35 cellular contexts compared by ENCODE assay signal in genomic region chr9:129011761-129012281, GRCh38. TPM values are rescaled to one million over a fixed set of nuclear protein-coding genes. Genes with fewer than 3 reads are reported as not detected.
DNase-seq lines count a peak whose midpoint lies in the region; ATAC-seq, FAIRE-seq and TF ChIP-seq lines count a peak whose summit lies in the region.
"Had no signal": no experiment of that assay in that cellular context is flagged by ENCODE, and none has a peak within 500 bp of the region (broad histone marks: within the 10 kb centered on the region; RNA-seq: fewer than 3 reads in every experiment).

No MANE protein-coding gene starts in this region.

- H3K4me2 ChIP-seq in K562 (ENCODE audit: insufficient read depth, low read length) (no peak overlapping the region), osteoblast (ENCODE audit: insufficient read depth, low read length) (no peak overlapping the region)

- peaks cover 44% of the 10 kb centered on the region for H3K36me3 ChIP-seq in CD4-positive, CD25-positive, alpha-beta regulatory T cell (ENCODE audit: control insufficient read depth, insufficient read depth, low read length)
- H3K36me3 ChIP-seq in H7 (replicated peaks; ENCODE audit: control insufficient read depth, insufficient read depth, low read length) = peaks cover 22% of the 10 kb centered on the region
- H3K36me3 ChIP-seq in K562 (ENCODE audit: control insufficient read depth, insufficient read depth, low read length) = peaks cover 83% of the 10 kb centered on the region
- peaks cover 11% of the 10 kb centered on the region for H3K36me3 ChIP-seq in osteoblast (ENCODE audit: insufficient read depth, low read length)
- H3K36me3 ChIP-seq: uterus had no signal

- no peak overlapping the region for H2AFZ ChIP-seq in K562 (ENCODE audit: low read depth, low read length)
- H2AFZ ChIP-seq in osteoblast (ENCODE audit: low read length) = no peak overlapping the region

- no peak overlapping the region for H3K4me3 Mint-ChIP-seq in CD4-positive, CD25-positive, alpha-beta regulatory T cell
- H3K4me3 Mint-ChIP-seq: activated naive CD8-positive, alpha-beta T cell treated with anti-CD3 and anti-CD28 coated beads, Interleukin-2, amount 50 U/mL, for 24 hours; B cell; stimulated activated naive CD8-positive, alpha-beta T cell treated with anti-CD3 and anti-CD28 coated beads, Interleukin-15, amount 100 ng/mL, for 72 hours; T-helper 1 cell treated with Interleukin-12 subunit alpha and Interleukin-12 subunit beta and Interleukin-4 antibody, amounts not matched to agents 30 μg/mL and 1 μg/mL, for 36 hours had no signal

- ATAC-seq in CD4-positive, CD25-positive, alpha-beta regulatory T cell (ENCODE audit: low read depth in 2 of 2) = no peak
- ATAC-seq in K562 = no peak
- ATAC-seq in GM18861 (IDR thresholded peaks at IDR 0.05; ENCODE audit: unreplicated experiment) = no peak
- ATAC-seq: activated CD4-positive, CD25-positive, alpha-beta regulatory T cell treated with anti-CD3 and anti-CD28 coated beads, Interleukin-2, amount 50 U/mL, for 24 hours; activated naive CD8-positive, alpha-beta T cell treated with anti-CD3 and anti-CD28 coated beads, Interleukin-2, amount 50 U/mL, for 24 hours; left lobe of liver; right cardiac atrium; SK-N-SH treated with all-trans-retinoic acid at 6 μM for 48 hours; stimulated activated naive CD8-positive, alpha-beta T cell treated with anti-CD3 and anti-CD28 coated beads, Interleukin-15, amount 100 ng/mL, for 72 hours had no signal

- CTCF ChIA-PET in K562 (lab: Yijun Ruan, JAX; ENCODE audit: low intra/inter-chr PET ratio) = no interaction called here

- TF ChIP-seq RAD21 in K562 (CRISPR knock-in tag; conservative IDR thresholded peaks at IDR 0.05 in 1 of 2, IDR thresholded peaks at IDR 0.05 in 1 of 2) = no peak

- no peaks in the 10 kb centered on the region for H3K4me1 Mint-ChIP-seq in CD4-positive, CD25-positive, alpha-beta regulatory T cell
- H3K4me1 Mint-ChIP-seq: activated naive CD8-positive, alpha-beta T cell treated with anti-CD3 and anti-CD28 coated beads, Interleukin-2, amount 50 U/mL, for 24 hours; B cell had no signal

- TF ChIP-seq POLR2A in K562 (conservative IDR thresholded peaks at IDR 0.05) = no peak

- peaks cover 6% of the 10 kb centered on the region; the same call in 1 of the 2 replicates for H4K20me1 ChIP-seq in K562 (replicated peaks; ENCODE audit: control insufficient read depth, insufficient read depth, low read length)
- H4K20me1 ChIP-seq in osteoblast (ENCODE audit: insufficient read depth, low read length) = no peaks in the 10 kb centered on the region

- H3K27ac ChIP-seq in CD4-positive, CD25-positive, alpha-beta regulatory T cell (ENCODE audit: insufficient read depth, low read length, poor library complexity, severe bottlenecking) = no peak overlapping the region
- H3K27ac ChIP-seq in K562 (ENCODE audit: extremely low read depth, low read depth, low read length) = no peak overlapping the region
- no peak overlapping the region for H3K27ac ChIP-seq in osteoblast (ENCODE audit: low read depth, low read length)
- H3K27ac ChIP-seq: cardiac muscle cell, colonic mucosa, thoracic aorta, uterus had no signal

- H3K27ac Mint-ChIP-seq in CD4-positive, CD25-positive, alpha-beta regulatory T cell = peak overlapping the region in 2 of 3 donors; percentile 51 to 74
- H3K27ac Mint-ChIP-seq: activated naive CD8-positive, alpha-beta T cell treated with anti-CD3 and anti-CD28 coated beads, Interleukin-2, amount 50 U/mL, for 24 hours; B cell; T-helper 1 cell treated with Interleukin-12 subunit alpha and Interleukin-12 subunit beta and Interleukin-4 antibody, amounts not matched to agents 30 μg/mL and 1 μg/mL, for 36 hours had no signal

- no peak for FAIRE-seq in K562 (lab: Jason Lieb, UNC)
- FAIRE-seq: astrocyte, GM18507, TTC549 had no signal

- peak overlapping the region in 1 of 2 experiments; percentile 50; a peak in 1 of 4 replicates for H3K9ac ChIP-seq in K562 (ENCODE audit: insufficient read depth in 1 of 2, low read depth in 2 of 2, low read length in 2 of 2)

- WGBS in K562 (ENCODE audit: insufficient coverage, low coverage, missing lambda C conversion rate) = 97% methylated on average over 4 of the region's 19 CpGs

- no peaks in the 10 kb centered on the region for H3K9me3 Mint-ChIP-seq in CD4-positive, CD25-positive, alpha-beta regulatory T cell
- H3K9me3 Mint-ChIP-seq: activated naive CD8-positive, alpha-beta T cell treated with anti-CD3 and anti-CD28 coated beads, Interleukin-2, amount 50 U/mL, for 24 hours; stimulated activated naive CD8-positive, alpha-beta T cell treated with anti-CD3 and anti-CD28 coated beads, Interleukin-15, amount 100 ng/mL, for 72 hours; T-helper 1 cell treated with Interleukin-12 subunit alpha and Interleukin-12 subunit beta and Interleukin-4 antibody, amounts not matched to agents 30 μg/mL and 1 μg/mL, for 36 hours had no signal

- DNase-seq in CD4-positive, CD25-positive, alpha-beta regulatory T cell = no peak
- DNase-seq in H7 = peak; percentile 60
- no peak for DNase-seq in K562 (ENCODE audit: extremely low read depth in 1 of 4, low spot score in 3 of 4)
- peak; percentile 51 for DNase-seq in osteoblast (ENCODE audit: insufficient read length, low spot score, missing footprints)
- no peak for DNase-seq in T-helper 9 cell
- DNase-seq in stimulated activated CD4-positive, alpha-beta T cell treated with anti-CD3 and anti-CD28 coated beads, Interleukin-4, amount 100 ng/mL, for 1 hour = no peak
- DNase-seq: ACHN; activated CD4-positive, alpha-beta T cell treated with anti-CD3 and anti-CD28 coated beads, Interleukin-2, amount 50 U/mL, for 4 hours; activated naive CD4-positive, alpha-beta T cell; activated naive CD8-positive, alpha-beta T cell treated with anti-CD3 and anti-CD28 coated beads, Interleukin-2, amount 50 U/mL, for 24 hours; activated T-cell treated with anti-CD3 and anti-CD28 coated beads, Interleukin-2, amount 50 U/mL, for 48 hours; colonic mucosa; effector memory CD4-positive, alpha-beta T cell; HCEC 1CT; IMR-90; NCI-H1436 treated with DMSO at 0.1 percent for 48 hours; NCI-H446; NCI-H748 treated with DMSO at 0.1 percent for 48 hours; posterior cingulate gyrus; RPMI8226; stimulated activated CD4-positive, alpha-beta T cell treated with anti-CD3 and anti-CD28 coated beads, Interleukin-1b, Interleukin-23, amount 100 ng/mL, for 48 hours; stimulated activated naive CD8-positive, alpha-beta T cell treated with anti-CD3 and anti-CD28 coated beads, Interleukin-15, amount 100 ng/mL, for 72 hours; uterus had no signal

- H3K27me3 ChIP-seq in CD4-positive, CD25-positive, alpha-beta regulatory T cell (ENCODE audit: control insufficient read depth, insufficient read depth, low read length) = no peaks in the 10 kb centered on the region
- H3K27me3 ChIP-seq in H7 (ENCODE audit: control insufficient read depth, insufficient read depth, low read length) (no peaks in the 10 kb centered on the region), K562 (ENCODE audit: control insufficient read depth in 2 of 2, insufficient read depth in 2 of 2, low read length in 2 of 2) (no peaks in the 10 kb centered on the region), osteoblast (ENCODE audit: insufficient read depth, low read length) (no peaks in the 10 kb centered on the region)
- H3K27me3 ChIP-seq: cardiac muscle cell, colonic mucosa, uterus had no signal

- peaks cover 11% of the 10 kb centered on the region for H3K36me3 Mint-ChIP-seq in CD4-positive, CD25-positive, alpha-beta regulatory T cell

- H3K9me1 ChIP-seq in K562 (ENCODE audit: control insufficient read depth, insufficient read depth, low read length) = no peaks in the 10 kb centered on the region

- H3K4me1 ChIP-seq in CD4-positive, CD25-positive, alpha-beta regulatory T cell (ENCODE audit: control insufficient read depth, insufficient read depth, low read length, poor library complexity, severe bottlenecking) = no peaks in the 10 kb centered on the region
- H3K4me1 ChIP-seq in K562 (replicated peaks in 1 of 2; ENCODE audit: control insufficient read depth in 2 of 2, insufficient read depth in 2 of 2, low read length in 2 of 2) (peaks cover 0 to 44% of the 10 kb centered on the region in 2 experiments; a peak in 2 of 5 replicates), osteoblast (ENCODE audit: insufficient read depth, low read length) (peaks cover 4% of the 10 kb centered on the region)
- H3K4me1 ChIP-seq: colonic mucosa, uterus had no signal

- no TSS peak for BruUV-seq in K562 (replicated peaks; lab: Mats Ljungman, UMichigan)

- no peak overlapping the region for H3K4me3 ChIP-seq in CD4-positive, CD25-positive, alpha-beta regulatory T cell (ENCODE audit: low read depth, low read length)
- H3K4me3 ChIP-seq in H7 (ENCODE audit: insufficient read depth, low read depth, low read length) = no peak overlapping the region
- H3K4me3 ChIP-seq in K562 = no peak overlapping the region
- H3K4me3 ChIP-seq in osteoblast (ENCODE audit: insufficient read depth, low read length) = no peak overlapping the region
- H3K4me3 ChIP-seq: cardiac muscle cell, colonic mucosa, thoracic aorta, uterus had no signal

- H3K27me3 Mint-ChIP-seq in CD4-positive, CD25-positive, alpha-beta regulatory T cell = no peaks in the 10 kb centered on the region
- H3K27me3 Mint-ChIP-seq: activated naive CD8-positive, alpha-beta T cell treated with anti-CD3 and anti-CD28 coated beads, Interleukin-2, amount 50 U/mL, for 24 hours; B cell; stimulated activated naive CD8-positive, alpha-beta T cell treated with anti-CD3 and anti-CD28 coated beads, Interleukin-15, amount 100 ng/mL, for 72 hours had no signal

- no peak for TF ChIP-seq EP300 in K562 (IDR thresholded peaks at IDR 0.05; ENCODE audit: low read length)

- no peaks in the 10 kb centered on the region for H3K9me3 ChIP-seq in CD4-positive, CD25-positive, alpha-beta regulatory T cell (ENCODE audit: control insufficient read depth in 2 of 2, low read length in 2 of 2)
- no peaks in the 10 kb centered on the region for H3K9me3 ChIP-seq in K562 (replicated peaks; ENCODE audit: control insufficient read depth, insufficient read depth, low read depth, low read length)
- H3K9me3 ChIP-seq in osteoblast (ENCODE audit: low read depth, low read length) = no peaks in the 10 kb centered on the region
- H3K9me3 ChIP-seq: colonic mucosa, thoracic aorta, uterus had no signal

- POLR2A ChIA-PET in K562 (lab: Yijun Ruan, JAX) = interaction anchor here (0.6 kb wide), 1 partner anchor 55 kb away, joined by 3 read pairs; no protein-coding TSS in a partner anchor

- in situ Hi-C loops in K562 (cut with MboI) = no loop called here

- intact Hi-C loops in K562 (cut with micrococcal nuclease) = no loop called here

- H3K79me2 ChIP-seq in K562 (ENCODE audit: control insufficient read depth, insufficient read depth, low read length) (no peaks in the 10 kb centered on the region), osteoblast (ENCODE audit: insufficient read depth, low read length) (no peaks in the 10 kb centered on the region)

- TF ChIP-seq CTCF in K562 (IDR thresholded peaks at IDR 0.05 in 2 of 3, conservative IDR thresholded peaks at IDR 0.05 in 1 of 3; ENCODE audit: insufficient read depth in 2 of 3, low read depth in 1 of 3, low read length in 3 of 3) (no peak), osteoblast (IDR thresholded peaks at IDR 0.05; ENCODE audit: extremely low read depth, low read depth, low read length) (no peak)

RNA-seq across cellular contexts. Expression of gene SH3GLB2, which starts 16.3 kb away (rescaled TPM):
- 77.8 TPM for total RNA-seq in CD4-positive, CD25-positive, alpha-beta regulatory T cell
- 10 to 100 TPM; 18.2 to 38.8 (median 26.6) TPM for polyA plus RNA-seq in CD4-positive, CD25-positive, alpha-beta regulatory T cell
- total RNA-seq in H7 (2014; rRNA removed; shearing (Covaris generic)) = 79.1 and 80.1 TPM in 2 replicates
- total RNA-seq in K562 (2011; cell fraction: chromatin; rRNA removed; ENCODE audit: low replicate concordance) = 56.9 and 171 TPM in 2 replicates
- total RNA-seq in K562 (2011; cell fraction: nucleolus; rRNA removed) = 132 and 142 TPM in 2 replicates
- 83.5 and 91.6 TPM in 2 replicates for total RNA-seq in K562 (2011; cell fraction: nucleoplasm; rRNA removed)
- 58.8 and 72.7 TPM in 2 replicates for total RNA-seq in K562 (2014; rRNA removed)
- total RNA-seq in K562 (2014; rRNA removed; fragmentation: Illumina TruSeq; extraction: Trizol) = 17.3 and 23.0 TPM in 2 replicates
- total RNA-seq in K562 (2015; rRNA removed; fragmentation: Illumina TruSeq; extraction: Trizol) = 35.2 and 35.9 TPM in 2 replicates
- 88.4 and 90.2 TPM in 2 replicates for total RNA-seq in K562 (2021)
- polyA plus RNA-seq in K562 (2011; rRNA removed) = 60.6 and 64.2 TPM in 2 replicates
- polyA plus RNA-seq in K562 (2011; cell fraction: cytosol; rRNA removed) = 57.8 and 99.1 TPM in 2 replicates
- polyA plus RNA-seq in K562 (2011; cell fraction: nucleus; rRNA removed) = 381 and 681 TPM in 2 replicates
- polyA plus RNA-seq in K562 (2012) = 72.8 and 106 TPM in 2 replicates
- 63.3 and 68.6 TPM in 2 replicates for polyA plus RNA-seq in K562 (2014; fragmentation: Illumina TruSeq; extraction: Trizol)
- polyA plus RNA-seq in K562 (2014; fragmentation: Nextera tagmentation; extraction: Ambion mirVana) = under 1 TPM; 0.20 to 0.98 TPM
- 118 and 124 TPM in 2 replicates for polyA plus RNA-seq in K562 (2014; rRNA removed)
- polyA minus RNA-seq in K562 (2011; rRNA and poly(A)+ RNA removed) = 7.6 and 15.5 TPM in 2 replicates
- polyA minus RNA-seq in K562 (2011; cell fraction: cytosol; rRNA and poly(A)+ RNA removed) = 24.0 and 25.5 TPM in 2 replicates
- polyA minus RNA-seq in K562 (2011; cell fraction: nucleus; rRNA and poly(A)+ RNA removed) = 32.9 and 40.3 TPM in 2 replicates
- total RNA-seq in osteoblast = 37.3 and 38.6 TPM in 2 replicates

RNA-seq across cellular contexts. Expression of gene MIGA2, which starts 24.6 kb away (rescaled TPM):
- 48.5 TPM for total RNA-seq in CD4-positive, CD25-positive, alpha-beta regulatory T cell
- 1 to 10 TPM; 6.3 to 8.0 (median 7.6) TPM for polyA plus RNA-seq in CD4-positive, CD25-positive, alpha-beta regulatory T cell
- 26.4 and 33.8 TPM in 2 replicates for total RNA-seq in H7 (2014; rRNA removed; shearing (Covaris generic))
- 92.3 and 308 TPM in 2 replicates for total RNA-seq in K562 (2011; cell fraction: chromatin; rRNA removed; ENCODE audit: low replicate concordance)
- 215 and 248 TPM in 2 replicates for total RNA-seq in K562 (2011; cell fraction: nucleolus; rRNA removed)
- 114 and 139 TPM in 2 replicates for total RNA-seq in K562 (2011; cell fraction: nucleoplasm; rRNA removed)
- 25.4 and 30.5 TPM in 2 replicates for total RNA-seq in K562 (2014; rRNA removed)
- 5.3 and 7.3 TPM in 2 replicates for total RNA-seq in K562 (2014; rRNA removed; fragmentation: Illumina TruSeq; extraction: Trizol)
- total RNA-seq in K562 (2015; rRNA removed; fragmentation: Illumina TruSeq; extraction: Trizol) = 18.0 and 22.7 TPM in 2 replicates
- 47.6 and 49.4 TPM in 2 replicates for total RNA-seq in K562 (2021)
- 19.8 and 37.8 TPM in 2 replicates for polyA plus RNA-seq in K562 (2011; rRNA removed)
- polyA plus RNA-seq in K562 (2011; cell fraction: cytosol; rRNA removed) = 19.0 and 25.6 TPM in 2 replicates
- polyA plus RNA-seq in K562 (2011; cell fraction: nucleus; rRNA removed) = 374 and 378 TPM in 2 replicates
- polyA plus RNA-seq in K562 (2012) = 25.3 and 34.3 TPM in 2 replicates
- polyA plus RNA-seq in K562 (2014; fragmentation: Illumina TruSeq; extraction: Trizol) = 15.2 and 25.9 TPM in 2 replicates
- under 1 TPM; 0.15 to 0.77 TPM for polyA plus RNA-seq in K562 (2014; fragmentation: Nextera tagmentation; extraction: Ambion mirVana)
- polyA plus RNA-seq in K562 (2014; rRNA removed) = 51.4 and 54.1 TPM in 2 replicates
- polyA minus RNA-seq in K562 (2011; rRNA and poly(A)+ RNA removed) = 7.0 and 8.3 TPM in 2 replicates
- polyA minus RNA-seq in K562 (2011; cell fraction: cytosol; rRNA and poly(A)+ RNA removed) = 10.7 and 12.7 TPM in 2 replicates
- 52.0 and 76.5 TPM in 2 replicates for polyA minus RNA-seq in K562 (2011; cell fraction: nucleus; rRNA and poly(A)+ RNA removed)
- 21.2 and 22.4 TPM in 2 replicates for total RNA-seq in osteoblast

Comparison
In these comparisons a context has a peak if more than half of its experiments do, and no peak if none do; other contexts are left out.
1. DNase-seq: peak in H7 (single experiment) and osteoblast (single experiment); none in CD4-positive, CD25-positive, alpha-beta regulatory T cell (0 of 3), K562 (0 of 4), T-helper 9 cell (single experiment) and stimulated activated CD4-positive, alpha-beta T cell treated with anti-CD3 and anti-CD28 coated beads, Interleukin-4, amount 100 ng/mL, for 1 hour (single experiment).